In genomic region chr20:45373353-45374100, GRCh38 we compare ENCODE assay signal across 1 cellular context.
TF ChIP-seq lines count a peak whose summit lies in the region.

No MANE protein-coding gene starts in this region.

TF ChIP-seq in K562, 482 proteins besides CTCF, POLR2A, EP300 and RAD21 (continued from another document and continues in another):
- TF ChIP-seq NEUROD1 (IDR thresholded peaks at IDR 0.05; ENCODE audit: borderline replicate concordance, low read depth, low read length, partially characterized antibody) (peak; percentile 12), SNRNP70 (optimal IDR thresholded peaks at IDR 0.05; ENCODE audit: low read depth, low read length) (no peak), ZNF280A (IDR thresholded peaks at IDR 0.05; ENCODE audit: low read depth, partially characterized antibody) (no peak), MBD1 (CRISPR knock-in tag; IDR thresholded peaks at IDR 0.05) (no peak), ZNF695 (CRISPR knock-in tag; IDR thresholded peaks at IDR 0.05) (no peak), ZNF239 (CRISPR knock-in tag; IDR thresholded peaks at IDR 0.05) (no peak), MYBL2 (IDR thresholded peaks at IDR 0.05; ENCODE audit: low read depth) (no peak), MYBL2 (CRISPR knock-in tag; IDR thresholded peaks at IDR 0.05; ENCODE audit: borderline replicate concordance) (no peak), THAP12 (CRISPR knock-in tag; IDR thresholded peaks at IDR 0.05) (no peak), ZBTB11 (CRISPR knock-in tag; IDR thresholded peaks at IDR 0.05) (no peak), ETV1 (tag; conservative IDR thresholded peaks at IDR 0.05; ENCODE audit: low read depth) (no peak), KAT2B (IDR thresholded peaks at IDR 0.05; ENCODE audit: low read depth, low read length) (no peak), HNRNPH1 (optimal IDR thresholded peaks at IDR 0.05; ENCODE audit: low read depth, low read length) (no peak), GTF2A2 (tag; IDR thresholded peaks at IDR 0.05) (no peak), ZNF740 (CRISPR knock-in tag; IDR thresholded peaks at IDR 0.05) (no peak), ZNF740 (tag; IDR thresholded peaks at IDR 0.05) (0 out of 4 replicates have a peak, but pooled peaks of 1 of the 2 experiments have one; percentile 28), ZNF253 (CRISPR knock-in tag; conservative IDR thresholded peaks at IDR 0.05) (no peak), KLF16 (IDR thresholded peaks at IDR 0.05) (no peak), CREB5 (CRISPR knock-in tag; IDR thresholded peaks at IDR 0.05) (no peak), ZNF23 (CRISPR knock-in tag; IDR thresholded peaks at IDR 0.05) (no peak), ZNF644 (tag; IDR thresholded peaks at IDR 0.05; ENCODE audit: low read depth) (no peak), NFRKB (IDR thresholded peaks at IDR 0.05; ENCODE audit: low read depth) (peak; percentile 59; the same call in 1 of the 2 replicates), ILK (tag; IDR thresholded peaks at IDR 0.05; ENCODE audit: borderline replicate concordance, low read depth) (no peak), ZNF24 (IDR thresholded peaks at IDR 0.05) (0 out of 2 replicates have a peak, but pooled peaks have one; percentile 12), ZNF197 (CRISPR knock-in tag; IDR thresholded peaks at IDR 0.05; ENCODE audit: low read depth) (peak; percentile 26; the same call in 1 of the 2 replicates), IFI16 (CRISPR knock-in tag; IDR thresholded peaks at IDR 0.05) (no peak), SIN3B (IDR thresholded peaks at IDR 0.05; ENCODE audit: low read depth) (0 out of 2 replicates have a peak, but pooled peaks have one; percentile 20), CBX5 (IDR thresholded peaks at IDR 0.05; ENCODE audit: borderline replicate concordance, low read depth) (no peak), FIP1L1 (IDR thresholded peaks at IDR 0.05; ENCODE audit: low read depth, low read length, poor library complexity, severe bottlenecking) (no peak), BRF2 (IDR thresholded peaks at IDR 0.05; ENCODE audit: borderline replicate concordance, insufficient read depth, insufficient read length) (no peak), NR2C2 (CRISPR knock-in tag; IDR thresholded peaks at IDR 0.05) (no peak), NR2C2 (tag; IDR thresholded peaks at IDR 0.05) (peak; percentile 70), CEBPB (tag; IDR thresholded peaks at IDR 0.05) (peak; percentile 43; the same call in 1 of the 2 replicates), ADNP (tag; IDR thresholded peaks at IDR 0.05) (no peak), ZNF584 (CRISPR knock-in tag; IDR thresholded peaks at IDR 0.05; ENCODE audit: low read depth) (no peak), IRF1 (CRISPR knock-in tag; IDR thresholded peaks at IDR 0.05; ENCODE audit: borderline replicate concordance) (no peak), HNRNPK (IDR thresholded peaks at IDR 0.05; ENCODE audit: low read depth, low read length, poor library complexity, severe bottlenecking) (no peak), ETV6 (IDR thresholded peaks at IDR 0.05; ENCODE audit: borderline replicate concordance in 1 of 2, low read depth in 2 of 2, low read length in 1 of 2) (no peak), ETV6 (CRISPR knock-in tag; IDR thresholded peaks at IDR 0.05; ENCODE audit: borderline replicate concordance) (no peak), ZNF444 (CRISPR knock-in tag; IDR thresholded peaks at IDR 0.05) (no peak), ZNF408 (CRISPR knock-in tag; IDR thresholded peaks at IDR 0.05; ENCODE audit: low read depth) (no peak), PHTF2 (CRISPR knock-in tag; IDR thresholded peaks at IDR 0.05) (no peak), C11orf30 (IDR thresholded peaks at IDR 0.05; ENCODE audit: low read depth) (peak; percentile 57), PBX2 (CRISPR knock-in tag; IDR thresholded peaks at IDR 0.05; ENCODE audit: low read depth) (peak; percentile 24; the same call in 1 of the 2 replicates), PBX2 (tag; conservative IDR thresholded peaks at IDR 0.05; ENCODE audit: low read depth) (peak; percentile 91), THRA (IDR thresholded peaks at IDR 0.05) (no peak), ZKSCAN3 (CRISPR knock-in tag; IDR thresholded peaks at IDR 0.05) (no peak), ZBTB9 (CRISPR knock-in tag; IDR thresholded peaks at IDR 0.05) (no peak)
